In the genomic region with DNA sequence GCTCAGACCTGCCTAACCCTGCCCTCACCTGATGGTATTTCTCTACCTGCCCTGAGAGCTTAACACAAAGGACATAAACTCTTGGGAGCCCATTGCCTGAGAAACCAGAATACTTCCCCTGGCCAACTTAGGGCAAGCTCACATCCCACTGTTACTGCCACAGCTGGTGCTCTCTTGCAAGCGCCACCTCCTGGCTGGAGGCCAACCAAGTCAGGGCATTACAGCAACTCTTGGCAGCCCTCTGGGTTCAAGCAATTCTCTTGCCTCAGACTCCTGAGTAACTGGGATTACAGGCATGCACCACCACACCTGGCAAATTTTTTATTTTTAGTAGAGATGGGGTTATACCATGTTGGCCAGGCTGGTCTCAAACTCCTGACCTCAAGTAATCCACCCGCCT, we compare ENCODE assay signal across 1 cellular context.
TF ChIP-seq lines count a peak whose summit lies in the region.

No MANE protein-coding gene starts in this region.

TF ChIP-seq in GM23338, 12 proteins besides CTCF, POLR2A, EP300 and RAD21:
- TF ChIP-seq ZNF462 (CRISPR knock-in tag; IDR thresholded peaks at IDR 0.05), result no peak
- TF ChIP-seq JUNB (IDR thresholded peaks at IDR 0.05; ENCODE audit: unreplicated experiment), result no peak
- TF ChIP-seq, protein P1, sequence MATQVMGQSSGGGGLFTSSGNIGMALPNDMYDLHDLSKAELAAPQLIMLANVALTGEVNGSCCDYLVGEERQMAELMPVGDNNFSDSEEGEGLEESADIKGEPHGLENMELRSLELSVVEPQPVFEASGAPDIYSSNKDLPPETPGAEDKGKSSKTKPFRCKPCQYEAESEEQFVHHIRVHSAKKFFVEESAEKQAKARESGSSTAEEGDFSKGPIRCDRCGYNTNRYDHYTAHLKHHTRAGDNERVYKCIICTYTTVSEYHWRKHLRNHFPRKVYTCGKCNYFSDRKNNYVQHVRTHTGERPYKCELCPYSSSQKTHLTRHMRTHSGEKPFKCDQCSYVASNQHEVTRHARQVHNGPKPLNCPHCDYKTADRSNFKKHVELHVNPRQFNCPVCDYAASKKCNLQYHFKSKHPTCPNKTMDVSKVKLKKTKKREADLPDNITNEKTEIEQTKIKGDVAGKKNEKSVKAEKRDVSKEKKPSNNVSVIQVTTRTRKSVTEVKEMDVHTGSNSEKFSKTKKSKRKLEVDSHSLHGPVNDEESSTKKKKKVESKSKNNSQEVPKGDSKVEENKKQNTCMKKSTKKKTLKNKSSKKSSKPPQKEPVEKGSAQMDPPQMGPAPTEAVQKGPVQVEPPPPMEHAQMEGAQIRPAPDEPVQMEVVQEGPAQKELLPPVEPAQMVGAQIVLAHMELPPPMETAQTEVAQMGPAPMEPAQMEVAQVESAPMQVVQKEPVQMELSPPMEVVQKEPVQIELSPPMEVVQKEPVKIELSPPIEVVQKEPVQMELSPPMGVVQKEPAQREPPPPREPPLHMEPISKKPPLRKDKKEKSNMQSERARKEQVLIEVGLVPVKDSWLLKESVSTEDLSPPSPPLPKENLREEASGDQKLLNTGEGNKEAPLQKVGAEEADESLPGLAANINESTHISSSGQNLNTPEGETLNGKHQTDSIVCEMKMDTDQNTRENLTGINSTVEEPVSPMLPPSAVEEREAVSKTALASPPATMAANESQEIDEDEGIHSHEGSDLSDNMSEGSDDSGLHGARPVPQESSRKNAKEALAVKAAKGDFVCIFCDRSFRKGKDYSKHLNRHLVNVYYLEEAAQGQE (IDR thresholded peaks at IDR 0.05; ENCODE audit: unreplicated experiment), result no peak
- TF ChIP-seq POLR2AphosphoS5 (IDR thresholded peaks at IDR 0.05; ENCODE audit: low read depth), result no peak
